15 cellular contexts compared by ENCODE assay signal in the genomic region with DNA sequence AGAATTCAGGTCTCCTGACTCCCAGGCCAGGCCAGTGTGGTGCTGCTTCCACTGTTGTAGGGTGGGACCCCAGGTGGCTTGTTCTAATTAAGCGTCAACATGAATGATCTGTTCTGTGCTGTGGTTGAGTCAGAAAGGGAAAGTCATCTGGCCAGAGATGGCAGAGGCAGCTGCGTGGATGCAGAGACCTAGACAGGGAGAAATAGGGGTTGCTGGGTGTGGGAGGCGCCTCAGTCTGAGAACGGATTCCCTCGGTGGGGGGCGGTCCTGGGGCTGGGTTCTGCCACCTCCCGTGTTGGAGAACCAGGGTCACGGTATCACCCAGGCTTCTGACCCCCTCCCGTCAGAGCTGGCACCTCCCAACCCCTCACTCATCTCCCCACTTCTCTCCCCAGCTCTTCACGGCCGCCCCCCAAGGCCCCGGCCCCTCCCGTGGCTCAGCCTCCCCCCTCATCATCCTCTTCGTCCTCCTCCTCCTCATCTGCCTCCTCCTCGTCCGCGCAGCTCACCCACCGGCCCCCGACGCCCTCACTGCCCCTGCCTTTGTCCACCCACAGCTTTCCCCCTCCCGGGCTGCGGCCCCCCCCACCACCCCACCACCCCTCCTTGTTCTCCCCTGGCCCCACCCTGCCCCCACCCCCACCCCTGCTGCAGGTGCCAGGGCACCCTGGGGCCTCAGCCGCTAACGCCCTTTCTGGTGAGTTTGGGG. TPM values are rescaled to one million over a fixed set of nuclear protein-coding genes. Genes with fewer than 3 reads are reported as not detected.
DNase-seq lines count a peak whose midpoint lies in the region; ATAC-seq and TF ChIP-seq lines count a peak whose summit lies in the region.
"Had no signal": no experiment of that assay in that cellular context is flagged by ENCODE, and none has a peak within 500 bp of the region (broad histone marks: within the 10 kb centered on the region; RNA-seq: fewer than 3 reads in every experiment).

No MANE protein-coding gene starts in this region.

- H3K4me1 ChIP-seq in breast epithelium (peaks cover 5 to 20% of the 10 kb centered on the region in 2 donors), mammary epithelial cell (ENCODE audit: insufficient read depth, low read length) (peaks cover 13% of the 10 kb centered on the region)

- 71% methylated on average over 2 of the region's 24 CpGs for WGBS in mammary epithelial cell (ENCODE audit: low coverage, missing lambda C conversion rate)

- H3K27ac ChIP-seq in breast epithelium = peak overlapping the region; percentile 4 to 10
- no peak overlapping the region for H3K27ac ChIP-seq in mammary epithelial cell (ENCODE audit: insufficient read depth, low read depth, low read length)
- H3K27ac ChIP-seq: left lung, prostate gland had no signal

- BruUV-seq in mammary epithelial cell (replicated peaks; lab: Mats Ljungman, UMichigan) = no TSS peak

- H3K4me1 Mint-ChIP-seq in activated B cell treated with CpG ODN at 0.5 μM for 24 hours = peaks cover 33% of the 10 kb centered on the region
- H3K4me1 Mint-ChIP-seq in stimulated activated naive B cell treated with anti-CD40 and anti-IgM and Interleukin-4, amounts not matched to agents 10 μg/mL and 1 μg/mL and 100 μg/mL, for 72 hours = peaks cover 30 to 57% of the 10 kb centered on the region in 2 donors

- no peak overlapping the region for H3K4me3 ChIP-seq in breast epithelium
- no peak overlapping the region for H3K4me3 ChIP-seq in mammary epithelial cell (replicated peaks in 1 of 3; ENCODE audit: insufficient read depth in 1 of 3, low read depth in 2 of 3, low read length in 3 of 3)
- H3K4me3 ChIP-seq in fibroblast of mammary gland (ENCODE audit: control insufficient read depth, low read depth, low read length) = no peak overlapping the region
- H3K4me3 ChIP-seq: left lung, prostate gland had no signal

- peaks cover 61% of the 10 kb centered on the region for H3K79me2 ChIP-seq in mammary epithelial cell (ENCODE audit: insufficient read depth, low read length)

- intact Hi-C loops in breast epithelium (cut with DNase I; ENCODE audit: low total_unique reads) = no loop called here
- intact Hi-C loops in mammary epithelial cell (cut with micrococcal nuclease) = no loop called here
- intact Hi-C loops in activated B cell treated with CpG ODN at 0.5 μM for 24 hours (cut with micrococcal nuclease) = no loop called here

- H3K4me2 ChIP-seq in mammary epithelial cell (ENCODE audit: insufficient read depth, low read depth, low read length) = no peak overlapping the region

- no peaks in the 10 kb centered on the region for H3K9me3 ChIP-seq in breast epithelium
- no peaks in the 10 kb centered on the region for H3K9me3 ChIP-seq in mammary epithelial cell (replicated peaks; ENCODE audit: insufficient read depth, low read length)
- H3K9me3 ChIP-seq: left lung, prostate gland had no signal

- CTCF ChIA-PET in mammary epithelial cell (lab: Charles Lee; ENCODE audit: low non-redundant PET) = no interaction called here
- CTCF ChIA-PET in activated B cell treated with CpG ODN at 0.5 μM for 24 hours (lab: Charles Lee) = no interaction called here

- peaks cover 73% of the 10 kb centered on the region for H3K36me3 Mint-ChIP-seq in activated B cell treated with CpG ODN at 0.5 μM for 24 hours (ENCODE audit: low read depth)
- peaks cover 52 to 62% of the 10 kb centered on the region in 2 donors for H3K36me3 Mint-ChIP-seq in stimulated activated naive B cell treated with anti-CD40 and anti-IgM and Interleukin-4, amounts not matched to agents 10 μg/mL and 1 μg/mL and 100 μg/mL, for 72 hours
- H3K36me3 Mint-ChIP-seq: IgD-negative memory B cell had no signal

- no peak overlapping the region for H2AFZ ChIP-seq in mammary epithelial cell (ENCODE audit: low read depth, low read length)

- H3K9ac ChIP-seq in mammary epithelial cell (ENCODE audit: insufficient read depth, low read length) = no peak overlapping the region

- TF ChIP-seq CTCF in breast epithelium (IDR thresholded peaks at IDR 0.05) (no peak), mammary epithelial cell (conservative IDR thresholded peaks at IDR 0.05 in 1 of 2, IDR thresholded peaks at IDR 0.05 in 1 of 2; ENCODE audit: extremely low read depth in 1 of 2, insufficient read depth in 1 of 2, low read depth in 1 of 2, low read length in 2 of 2) (no peak), activated B cell treated with CpG ODN at 0.5 μM for 24 hours (IDR thresholded peaks at IDR 0.05) (no peak), fibroblast of mammary gland (conservative IDR thresholded peaks at IDR 0.05; ENCODE audit: control insufficient read depth, insufficient read depth, low read depth, low read length) (no peak)

- dilution Hi-C loops in mammary epithelial cell (cut with HindIII; ENCODE audit: low sequenced_read_pairs) = no loop called here

- no peak for TF ChIP-seq POLR2A in breast epithelium (IDR thresholded peaks at IDR 0.05)

- no peaks in the 10 kb centered on the region for H3K27me3 Mint-ChIP-seq in activated B cell treated with CpG ODN at 0.5 μM for 24 hours
- no peaks in the 10 kb centered on the region for H3K27me3 Mint-ChIP-seq in stimulated activated naive B cell treated with anti-CD40 and anti-IgM and Interleukin-4, amounts not matched to agents 10 μg/mL and 1 μg/mL and 100 μg/mL, for 72 hours
- H3K27me3 Mint-ChIP-seq: IgD-negative memory B cell had no signal

- POLR2A ChIA-PET in activated B cell treated with CpG ODN at 0.5 μM for 24 hours (lab: Charles Lee) = interaction anchor here (0.6 to 1.2 kb wide), 2 partner anchors 18 to 276 kb away, joined by 4 read pairs; no protein-coding TSS in a partner anchor

- no peaks in the 10 kb centered on the region for H3K27me3 ChIP-seq in breast epithelium
- no peaks in the 10 kb centered on the region for H3K27me3 ChIP-seq in mammary epithelial cell (ENCODE audit: insufficient read depth, low read length)
- H3K27me3 ChIP-seq: left lung had no signal

- H3K9me3 Mint-ChIP-seq in activated B cell treated with CpG ODN at 0.5 μM for 24 hours = no peaks in the 10 kb centered on the region
- H3K9me3 Mint-ChIP-seq in stimulated activated naive B cell treated with anti-CD40 and anti-IgM and Interleukin-4, amounts not matched to agents 10 μg/mL and 1 μg/mL and 100 μg/mL, for 72 hours = no peaks in the 10 kb centered on the region
- H3K9me3 Mint-ChIP-seq: IgD-negative memory B cell had no signal

- H3K36me3 ChIP-seq in breast epithelium (peaks cover 12% of the 10 kb centered on the region), mammary epithelial cell (ENCODE audit: insufficient read depth, low read length) (peaks cover 16% of the 10 kb centered on the region)

- H3K4me3 Mint-ChIP-seq in activated B cell treated with CpG ODN at 0.5 μM for 24 hours = peak overlapping the region; percentile 20
- peak overlapping the region in 1 of 2 donors; percentile 29 for H3K4me3 Mint-ChIP-seq in stimulated activated naive B cell treated with anti-CD40 and anti-IgM and Interleukin-4, amounts not matched to agents 10 μg/mL and 1 μg/mL and 100 μg/mL, for 72 hours

- in situ Hi-C loops in mammary epithelial cell (cut with MboI; ENCODE audit: low sequenced_read_pairs in 2 of 2) = no loop called here

- H4K20me1 ChIP-seq in mammary epithelial cell (ENCODE audit: insufficient read depth, low read length) = no peaks in the 10 kb centered on the region

- ATAC-seq in activated B cell treated with CpG ODN at 0.5 μM for 24 hours (ENCODE audit: low read depth) = no peak
- ATAC-seq in stimulated activated naive B cell treated with anti-CD40 and anti-IgM and Interleukin-4, amounts not matched to agents 10 μg/mL and 1 μg/mL and 100 μg/mL, for 72 hours (replicated peaks) = no peak
- ATAC-seq in HG03159 (IDR thresholded peaks at IDR 0.05; ENCODE audit: unreplicated experiment) = no peak
- ATAC-seq: activated CD4-positive, CD25-positive, alpha-beta regulatory T cell treated with anti-CD3 and anti-CD28 coated beads, Interleukin-2, amount 50 U/mL, for 24 hours; left lung had no signal

- DNase-seq in breast epithelium (ENCODE audit: low spot score in 2 of 2) = no peak
- DNase-seq in mammary epithelial cell = no peak
- DNase-seq in activated B cell treated with CpG ODN at 0.5 μM for 24 hours = no peak
- DNase-seq in fibroblast of mammary gland (ENCODE audit: low read depth) = peak; percentile 68
- DNase-seq in stimulated activated naive B cell treated with anti-CD40 and anti-IgM and Interleukin-4, amounts not matched to agents 10 μg/mL and 1 μg/mL and 100 μg/mL, for 72 hours = no peak
- no peak for DNase-seq in NCI-H146 (lab: John Stamatoyannopoulos, UW)
- no peak for DNase-seq in stimulated activated CD4-positive, alpha-beta T cell treated with anti-CD3 and anti-CD28 coated beads, Interleukin-4, amount 100 ng/mL, for 1 hour
- DNase-seq: DMS 273 treated with DMSO at 0.1 percent for 48 hours; effector CD8-positive, alpha-beta T cell; left lung; NK-92 treated with Interleukin-12 subunit alpha and Interleukin-12 subunit beta, amount 100 ng/mL, for 24 hours had no signal

- H3K27ac Mint-ChIP-seq in activated B cell treated with CpG ODN at 0.5 μM for 24 hours = peak overlapping the region; percentile 24
- H3K27ac Mint-ChIP-seq in stimulated activated naive B cell treated with anti-CD40 and anti-IgM and Interleukin-4, amounts not matched to agents 10 μg/mL and 1 μg/mL and 100 μg/mL, for 72 hours = peak overlapping the region; percentile 83

RNA-seq across cellular contexts. Expression of gene FBRS, which starts 5.7 kb away (rescaled TPM):
- total RNA-seq in breast epithelium (10 to 100 TPM; 13.6 to 25.2 (median 17.7) TPM), mammary epithelial cell (10 to 100 TPM; 20.7 to 60.8 TPM), activated B cell treated with CpG ODN at 0.5 μM for 24 hours (166 and 204 TPM in 2 replicates)
- 7.8 TPM for polyA plus RNA-seq in mammary epithelial cell
- polyA minus RNA-seq in mammary epithelial cell = 27.2 TPM

RNA-seq across cellular contexts. Expression of gene PRR14, which starts 13.2 kb away (rescaled TPM):
- total RNA-seq in breast epithelium (10 to 100 TPM; 21.3 to 30.2 (median 26.9) TPM), mammary epithelial cell (10 to 100 TPM; 10.2 to 38.5 TPM), activated B cell treated with CpG ODN at 0.5 μM for 24 hours (63.5 and 77.9 TPM in 2 replicates)
- polyA plus RNA-seq in mammary epithelial cell = 4.8 TPM
- 22.0 TPM for polyA minus RNA-seq in mammary epithelial cell

RNA-seq across cellular contexts. Expression of gene SRCAP, which starts 35.0 kb away (rescaled TPM):
- total RNA-seq in breast epithelium = 10 to 100 TPM; 19.0 to 24.9 (median 20.8) TPM
- 10 to 100 TPM; 20.2 to 46.2 TPM for total RNA-seq in mammary epithelial cell
- polyA plus RNA-seq in mammary epithelial cell = 3.9 TPM
- polyA minus RNA-seq in mammary epithelial cell = 41.0 TPM
- total RNA-seq in activated B cell treated with CpG ODN at 0.5 μM for 24 hours = 109 and 123 TPM in 2 replicates

RNA-seq across cellular contexts. Expression of gene ZNF689, which starts 53.8 kb away (rescaled TPM):
- 10 to 100 TPM in 2 of 3 donors, 1 to 10 TPM in 1; 7.0 to 15.4 (median 12.8) TPM for total RNA-seq in breast epithelium
- 1 to 10 TPM; 6.7 to 7.0 TPM for total RNA-seq in mammary epithelial cell
- 4.7 TPM for polyA plus RNA-seq in mammary epithelial cell
- polyA minus RNA-seq in mammary epithelial cell = 9.9 TPM
- total RNA-seq in activated B cell treated with CpG ODN at 0.5 μM for 24 hours = 10.1 and 11.6 TPM in 2 replicates
